Comparison of ENCODE assay signal across 10 cellular contexts in genomic region chr11:45100338-45100737, GRCh38. TPM values are rescaled to one million over a fixed set of nuclear protein-coding genes. Genes with fewer than 3 reads are reported as not detected.
A peak's percentile ranks its signal among the peaks of the same experiment; 100 is the strongest.
DNase-seq lines count a peak whose midpoint lies in the region; ATAC-seq and TF ChIP-seq lines count a peak whose summit lies in the region.
"Had no signal": no experiment of that assay in that cellular context is flagged by ENCODE, and none has a peak within 500 bp of the region (broad histone marks: within the 10 kb centered on the region; RNA-seq: fewer than 3 reads in every experiment).

No MANE protein-coding gene starts in this region.

- peaks cover 2% of the 10 kb centered on the region for H3K36me3 Mint-ChIP-seq in central memory CD8-positive, alpha-beta T cell (ENCODE audit: insufficient read depth)
- H3K36me3 Mint-ChIP-seq: natural killer cell had no signal

- 27 to 49% methylated on average over 2 of the region's 2 CpGs for WGBS in body of pancreas, 2 donors

- H3K36me3 ChIP-seq in body of pancreas (replicated peaks in 1 of 2; ENCODE audit: insufficient read depth in 1 of 2, low read depth in 2 of 2): no peaks in the 10 kb centered on the region

- no peak overlapping the region for H3K4me3 ChIP-seq in body of pancreas

- peak overlapping the region; percentile 53 for H3K27ac Mint-ChIP-seq in central memory CD8-positive, alpha-beta T cell (ENCODE audit: low read depth)
- H3K27ac Mint-ChIP-seq: activated T-helper 2 cell treated with anti-CD3 and anti-CD28 coated beads, Interferon-gamma antibody, Interleukin-2, Interleukin-4, amounts not matched to agents 10 μg/mL and 5 μg/mL and 100 μg/mL, durations not matched to agents 14 hours and 24 hours and 36 hours had no signal

- no peaks in the 10 kb centered on the region for H3K27me3 ChIP-seq in body of pancreas

- peaks cover 5% of the 10 kb centered on the region for H3K4me1 ChIP-seq in body of pancreas

- DNase-seq in NCI-H748 (lab: John Stamatoyannopoulos, UW; ENCODE audit: unreplicated experiment) (peak; percentile 52), NCI-H748 treated with DMSO at 0.1 percent for 48 hours (lab: John Stamatoyannopoulos, UW) (no peak), NCI-H2171 (lab: John Stamatoyannopoulos, UW) (peak; percentile 80), non-pigmented ciliary epithelial cell (ENCODE audit: low read depth) (peak; percentile 13), GM20000 (ENCODE audit: low spot score) (no peak), body of pancreas (no peak)
- peak in 1 of 2 donors; percentile 8 for DNase-seq in central memory CD8-positive, alpha-beta T cell (ENCODE audit: low spot score in 2 of 2)
- DNase-seq: natural killer cell had no signal

- H3K9me3 Mint-ChIP-seq in central memory CD8-positive, alpha-beta T cell: no peaks in the 10 kb centered on the region
- H3K9me3 Mint-ChIP-seq: activated T-helper 2 cell treated with anti-CD3 and anti-CD28 coated beads, Interferon-gamma antibody, Interleukin-2, Interleukin-4, amounts not matched to agents 10 μg/mL and 5 μg/mL and 100 μg/mL, durations not matched to agents 14 hours and 24 hours and 36 hours; natural killer cell had no signal

- ATAC-seq in central memory CD8-positive, alpha-beta T cell (replicated peaks; ENCODE audit: extremely low read depth, poor library complexity, severe bottlenecking): no peak
- no peak for ATAC-seq in GM19397 (IDR thresholded peaks at IDR 0.05; ENCODE audit: unreplicated experiment)
- ATAC-seq in body of pancreas: no peak
- ATAC-seq: natural killer cell had no signal

- TF ChIP-seq CTCF in GM20000 (IDR thresholded peaks at IDR 0.05; ENCODE audit: extremely low read depth, missing control alignments) (no peak), body of pancreas (IDR thresholded peaks at IDR 0.05) (no peak)

- intact Hi-C loops in body of pancreas (cut with DNase I): no loop called here

- no peaks in the 10 kb centered on the region for H3K9me3 ChIP-seq in body of pancreas

- no peak overlapping the region for H3K4me3 Mint-ChIP-seq in central memory CD8-positive, alpha-beta T cell
- H3K4me3 Mint-ChIP-seq: natural killer cell had no signal

- H3K27ac ChIP-seq in body of pancreas: no peak overlapping the region

- no peak for TF ChIP-seq POLR2A in body of pancreas (IDR thresholded peaks at IDR 0.05)

- peaks cover 46% of the 10 kb centered on the region for H3K4me1 Mint-ChIP-seq in central memory CD8-positive, alpha-beta T cell

- no peaks in the 10 kb centered on the region for H3K27me3 Mint-ChIP-seq in central memory CD8-positive, alpha-beta T cell

RNA-seq across cellular contexts. Expression of gene PRDM11, which starts 46.1 kb away (rescaled TPM):
- 1 to 10 TPM; 4.4 to 7.9 TPM for total RNA-seq in body of pancreas

Comparison
In these comparisons a context has a peak if more than half of its experiments do, and no peak if none do; other contexts are left out.
1. DNase-seq: peak in NCI-H748 (single experiment), NCI-H2171 (single experiment) and non-pigmented ciliary epithelial cell (single experiment); none in NCI-H748 treated with DMSO at 0.1 percent for 48 hours (single experiment), GM20000 (single experiment) and body of pancreas (0 of 4).